In the genomic region with DNA sequence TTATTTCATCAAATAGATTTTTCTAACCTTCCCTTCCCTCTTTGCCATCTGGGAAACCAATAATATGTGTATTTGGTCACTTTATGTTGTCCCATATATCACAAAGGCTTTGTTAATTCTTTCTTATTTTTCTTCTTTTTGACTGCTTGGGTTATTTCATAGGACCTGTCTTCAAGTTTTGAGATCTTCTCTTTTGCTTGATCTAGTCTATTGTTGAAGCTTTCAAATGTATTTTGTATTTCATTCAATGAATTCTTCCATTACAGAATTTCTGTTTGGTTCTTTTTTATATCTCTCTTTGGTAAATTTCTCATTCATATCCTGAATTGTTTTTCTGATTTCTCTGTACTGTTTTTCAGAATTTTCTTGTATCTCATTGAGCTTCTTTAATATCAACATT, we compare ENCODE assay signal across 17 cellular contexts.
DNase-seq lines count a peak whose midpoint lies in the region; ATAC-seq and TF ChIP-seq lines count a peak whose summit lies in the region.
"Had no signal": no experiment of that assay in that cellular context is flagged by ENCODE, and none has a peak within 500 bp of the region (broad histone marks: within the 10 kb centered on the region; RNA-seq: fewer than 3 reads in every experiment).

No MANE protein-coding gene starts in this region.

- H3K23me2 ChIP-seq in H9 (ENCODE audit: insufficient read length, low read depth, low read length, poor library complexity, severe bottlenecking) = no peaks in the 10 kb centered on the region

- no peak overlapping the region for H2AK5ac ChIP-seq in H9 (ENCODE audit: insufficient read length, low read length)

- no peak overlapping the region for H3K4ac ChIP-seq in H9 (ENCODE audit: low read depth, low read length)

- no peak overlapping the region for H3K18ac ChIP-seq in H9 (ENCODE audit: insufficient read length, low read depth, low read length)

- H3K56ac ChIP-seq in H9 (ENCODE audit: insufficient read length, low read depth, low read length) = no peak overlapping the region

- RAD21 ChIA-PET in HCT116 (lab: Charles Lee; ENCODE audit: low non-redundant PET in 1 of 2, low total read pairs in 2 of 2, uncharacterized antibody in 2 of 2, unreplicated experiment in 2 of 2) = no interaction called here

- TF ChIP-seq RAD21 in HCT116 (IDR thresholded peaks at IDR 0.05; ENCODE audit: low read depth) = no peak

- no peaks in the 10 kb centered on the region; a peak in 1 of 4 replicates for H3K36me3 ChIP-seq in HCT116 (ENCODE audit: control insufficient read depth in 1 of 2, insufficient read depth in 2 of 2, low read length in 2 of 2)

- H2BK12ac ChIP-seq in H9 (ENCODE audit: insufficient read length, low read depth, low read length) = no peak overlapping the region

- no peak overlapping the region for H3K23ac ChIP-seq in H9 (ENCODE audit: insufficient read length, low read depth, low read length)

- H3K9ac ChIP-seq in HCT116 (ENCODE audit: low read length) = no peak overlapping the region
- H3K9ac ChIP-seq in H9 (ENCODE audit: extremely low read depth, insufficient read length, low read length) = no peak overlapping the region
- H3K9ac ChIP-seq: BLaER1 treated with 17β-estradiol and CSF1 and Interleukin-3, amounts not matched to agents 10 nM and 100 nM had no signal

- H3K4me2 ChIP-seq in HCT116 (ENCODE audit: low read length) = no peak overlapping the region
- no peak overlapping the region for H3K4me2 ChIP-seq in H9 (ENCODE audit: insufficient read depth, insufficient read length, low read length)
- H3K4me2 ChIP-seq: BLaER1 treated with 17β-estradiol and CSF1 and Interleukin-3, amounts not matched to agents 10 nM and 100 nM had no signal

- H3T11ph ChIP-seq in H9 (ENCODE audit: low read length) = no peak overlapping the region

- no peak overlapping the region for H3K4me3 Mint-ChIP-seq in activated B cell treated with CpG ODN at 0.5 μM for 24 hours
- peak overlapping the region in 3 of 8 donors; percentile 25 to 50 (median 34) for H3K4me3 Mint-ChIP-seq in naive B cell
- H3K4me3 Mint-ChIP-seq in H9 = no peak overlapping the region
- H3K4me3 Mint-ChIP-seq: CD4-positive, alpha-beta T cell had no signal

- intact Hi-C loops in HCT116 (cut with micrococcal nuclease) = no loop called here
- intact Hi-C loops in activated B cell treated with CpG ODN at 0.5 μM for 24 hours (cut with micrococcal nuclease) = loop anchor here (10.0 kb wide), 1 partner anchor 55 kb away; no protein-coding TSS in a partner anchor

- TF ChIP-seq POLR2A in HCT116 (IDR thresholded peaks at IDR 0.05; ENCODE audit: borderline replicate concordance, extremely low read depth, insufficient read depth, insufficient read length) = no peak

- H3K79me2 ChIP-seq in HCT116 (ENCODE audit: insufficient read depth, low read length) (no peaks in the 10 kb centered on the region), H9 (ENCODE audit: insufficient read depth, low read length) (no peaks in the 10 kb centered on the region)

- no peaks in the 10 kb centered on the region for H3K27me3 Mint-ChIP-seq in activated B cell treated with CpG ODN at 0.5 μM for 24 hours
- H3K27me3 Mint-ChIP-seq in naive B cell = no peaks in the 10 kb centered on the region
- peaks cover 6% of the 10 kb centered on the region for H3K27me3 Mint-ChIP-seq in H9 (ENCODE audit: low read depth)
- H3K27me3 Mint-ChIP-seq: CD4-positive, alpha-beta T cell had no signal

- H4K8ac ChIP-seq in H9 (replicated peaks; ENCODE audit: insufficient read length, low read depth, low read length) = no peak overlapping the region

- no peak overlapping the region for H2BK5ac ChIP-seq in H9 (ENCODE audit: insufficient read length, low read length)

- H3K9me3 ChIP-seq in HCT116 (ENCODE audit: control insufficient read depth in 1 of 2, insufficient read depth in 1 of 2, low read depth in 1 of 2, low read length in 2 of 2) (0 out of 4 replicates have a peak, but pooled peaks cover 0 to 3% of the 10 kb centered on the region in 2 experiments), H9 (ENCODE audit: control insufficient read depth, low read depth, low read length) (no peaks in the 10 kb centered on the region)

- BruUV-seq in HCT116 (replicated peaks; lab: Mats Ljungman, UMichigan) = no TSS peak

- H2AFZ ChIP-seq in HCT116 (ENCODE audit: low read depth, low read length, poor library complexity, severe bottlenecking) (no peak overlapping the region), H9 (ENCODE audit: low read length) (no peak overlapping the region)

- no peak overlapping the region for H2BK15ac ChIP-seq in H9 (ENCODE audit: low read depth, low read length)

- H3K27me3 ChIP-seq in HCT116 (ENCODE audit: insufficient read depth, low read length) = no peaks in the 10 kb centered on the region
- H3K27me3 ChIP-seq in H9 (ENCODE audit: insufficient read depth, low read length) = peaks cover 4% of the 10 kb centered on the region; the same call in 1 of the 2 replicates
- H3K27me3 ChIP-seq: BLaER1 treated with 17β-estradiol and CSF1 and Interleukin-3, amounts not matched to agents 10 nM and 100 nM had no signal

- DNase-seq in NCI-H2227 (lab: John Stamatoyannopoulos, UW; ENCODE audit: unreplicated experiment) (peak; percentile 7), NCI-H2227 treated with DMSO at 0.1 percent for 48 hours (lab: John Stamatoyannopoulos, UW) (no peak), HCT116 (ENCODE audit: low read depth, low spot score) (no peak), activated B cell treated with CpG ODN at 0.5 μM for 24 hours (no peak), naive B cell (no peak), H9 (no peak), medulla oblongata (ENCODE audit: extremely low spot score) (no peak)
- DNase-seq in activated naive CD4-positive, alpha-beta T cell (lab: John Stamatoyannopoulos, UW) = no peak
- DNase-seq: 8988T; AML-193; Calu3; CD4-positive, alpha-beta T cell; DMS 273 treated with DMSO at 0.1 percent for 48 hours; EL; GDM1; IMR-90 had no signal

- TF ChIP-seq CTCF in HCT116 (IDR thresholded peaks at IDR 0.05 in 2 of 3, conservative IDR thresholded peaks at IDR 0.05 in 1 of 3; ENCODE audit: borderline replicate concordance in 1 of 3, insufficient read depth in 1 of 3, low read depth in 2 of 3, low read length in 2 of 3) (no peak), activated B cell treated with CpG ODN at 0.5 μM for 24 hours (IDR thresholded peaks at IDR 0.05) (no peak), H9 (conservative IDR thresholded peaks at IDR 0.05) (no peak)

- H3K4me1 ChIP-seq in HCT116 (ENCODE audit: control insufficient read depth in 1 of 2, insufficient read depth in 2 of 2, low read length in 2 of 2) = no peaks in the 10 kb centered on the region
- H3K4me1 ChIP-seq in H9 (ENCODE audit: insufficient read depth, low read length) = peaks cover 4% of the 10 kb centered on the region; the same call in 1 of the 2 replicates

- peak overlapping the region; percentile 30 for H3K27ac Mint-ChIP-seq in activated B cell treated with CpG ODN at 0.5 μM for 24 hours
- H3K27ac Mint-ChIP-seq in naive B cell = peak overlapping the region in 4 of 6 donors; percentile 10 to 84 (median 32)
- H3K27ac Mint-ChIP-seq in H9 = no peak overlapping the region
- H3K27ac Mint-ChIP-seq: CD4-positive, alpha-beta T cell had no signal

- no peak overlapping the region for H4K5ac ChIP-seq in H9 (ENCODE audit: insufficient read length, low read depth, low read length)

- ATAC-seq in HCT116 = no peak
- no peak for ATAC-seq in activated B cell treated with CpG ODN at 0.5 μM for 24 hours (ENCODE audit: low read depth)
- ATAC-seq in naive B cell (ENCODE audit: low read depth in 2 of 2) = no peak

- POLR2A ChIA-PET in HCT116 (lab: Charles Lee) = no interaction called here
- POLR2A ChIA-PET in activated B cell treated with CpG ODN at 0.5 μM for 24 hours (lab: Charles Lee) = interaction anchor here (0.6 to 0.9 kb wide), 2 partner anchors 11 to 42 kb away, joined by 3 to 4 read pairs; no protein-coding TSS in a partner anchor

- H3K79me1 ChIP-seq in H9 (ENCODE audit: insufficient read depth, low read depth, low read length, poor library complexity, severe bottlenecking) = no peaks in the 10 kb centered on the region

- no peak overlapping the region for H2BK120ac ChIP-seq in H9 (ENCODE audit: low read depth, low read length, poor library complexity, severe bottlenecking)

- no peak overlapping the region for H3K27ac ChIP-seq in HCT116 (ENCODE audit: low read depth, low read length)
- H3K27ac ChIP-seq in H9 (ENCODE audit: insufficient read length, low read depth, low read length) = no peak overlapping the region
- H3K27ac ChIP-seq: BLaER1 treated with 17β-estradiol and CSF1 and Interleukin-3, amounts not matched to agents 10 nM and 100 nM had no signal

- H3K36me3 Mint-ChIP-seq in activated B cell treated with CpG ODN at 0.5 μM for 24 hours (ENCODE audit: low read depth) (peaks cover 79% of the 10 kb centered on the region), naive B cell (peaks cover 63 to 79% of the 10 kb centered on the region in 2 donors), H9 (ENCODE audit: insufficient read depth in 1 of 3, low read depth in 3 of 3) (peaks cover 11 to 28% (median 16%) of the 10 kb centered on the region in 3 experiments)

- peaks cover 63% of the 10 kb centered on the region for H3K4me1 Mint-ChIP-seq in activated B cell treated with CpG ODN at 0.5 μM for 24 hours
- peaks cover 53 to 75% (median 69%) of the 10 kb centered on the region in 3 donors for H3K4me1 Mint-ChIP-seq in naive B cell
- peaks cover 34 to 47% of the 10 kb centered on the region in 2 experiments for H3K4me1 Mint-ChIP-seq in H9

- H4K91ac ChIP-seq in H9 (ENCODE audit: insufficient read length, low read depth, low read length) = no peak overlapping the region

- no peaks in the 10 kb centered on the region for H4K20me1 ChIP-seq in HCT116 (ENCODE audit: insufficient read depth)
- no peaks in the 10 kb centered on the region for H4K20me1 ChIP-seq in H9 (ENCODE audit: control insufficient read depth, insufficient read depth, insufficient read length)

- no peaks in the 10 kb centered on the region for H3K9me2 ChIP-seq in HCT116 (ENCODE audit: insufficient read depth)

- no peak overlapping the region for H2BK20ac ChIP-seq in H9 (ENCODE audit: low read depth, low read length, poor library complexity, severe bottlenecking)

- H3K9me3 Mint-ChIP-seq in activated B cell treated with CpG ODN at 0.5 μM for 24 hours (peaks cover 9% of the 10 kb centered on the region), naive B cell (peaks cover 14 to 45% (median 31%) of the 10 kb centered on the region in 7 donors), H9 (peaks cover 12 to 21% of the 10 kb centered on the region in 2 experiments)

- CTCF ChIA-PET in HCT116 (lab: Charles Lee) = no interaction called here
- CTCF ChIA-PET in activated B cell treated with CpG ODN at 0.5 μM for 24 hours (lab: Charles Lee) = no interaction called here

- no peak overlapping the region for H3K14ac ChIP-seq in H9 (ENCODE audit: insufficient read depth, low read length)

- no peak overlapping the region for H3K4me3 ChIP-seq in HCT116 (replicated peaks in 1 of 2; ENCODE audit: low read depth in 1 of 2, low read length in 2 of 2)

TF ChIP-seq in HCT116, 20 proteins besides CTCF, POLR2A, EP300 and RAD21:
- TF ChIP-seq CBX3 (IDR thresholded peaks at IDR 0.05; ENCODE audit: low read depth) = peak; percentile 26; the same call in 1 of the 2 replicates
- no peak for TF ChIP-seq ELF1 (IDR thresholded peaks at IDR 0.05; ENCODE audit: borderline replicate concordance, low read depth)

Comparison
In these comparisons a context has a peak if more than half of its experiments do, and no peak if none do; other contexts are left out.
1. H3K27ac Mint-ChIP-seq: peak in activated B cell treated with CpG ODN at 0.5 μM for 24 hours (single experiment) and naive B cell (4 of 6); none in H9 (0 of 3).